ENCODE assay signal across 8 cellular contexts in genomic region chr11:69297225-69297925, GRCh38. TPM values are rescaled to one million over a fixed set of nuclear protein-coding genes. Genes with fewer than 3 reads are reported as not detected.
DNase-seq lines count a peak whose midpoint lies in the region; ATAC-seq, FAIRE-seq and TF ChIP-seq lines count a peak whose summit lies in the region.

No MANE protein-coding gene starts in this region.

- ATAC-seq in HG03378 (IDR thresholded peaks at IDR 0.05; ENCODE audit: unreplicated experiment) = peak; percentile 49

- H3K27me3 ChIP-seq in suprapubic skin = no peaks in the 10 kb centered on the region

- peak; percentile 75 for FAIRE-seq in GM19239 (lab: Jason Lieb, UNC)

- H3K4me1 Mint-ChIP-seq in osteocyte (ENCODE audit: unreplicated experiment) = peaks cover 66% of the 10 kb centered on the region

- H3K9me3 ChIP-seq in suprapubic skin = no peaks in the 10 kb centered on the region

- H3K27me3 Mint-ChIP-seq in osteocyte (ENCODE audit: unreplicated experiment) = no peaks in the 10 kb centered on the region

- peaks cover 69% of the 10 kb centered on the region for H3K4me1 ChIP-seq in suprapubic skin

- H3K36me3 Mint-ChIP-seq in osteocyte (ENCODE audit: unreplicated experiment) = no peaks in the 10 kb centered on the region

- peak overlapping the region; percentile 44 for H3K4me3 Mint-ChIP-seq in osteocyte (ENCODE audit: unreplicated experiment)

- no peaks in the 10 kb centered on the region for H3K36me3 ChIP-seq in suprapubic skin

- no peak for TF ChIP-seq CTCF in AG09319 (IDR thresholded peaks at IDR 0.05; ENCODE audit: low read depth, low read length)
- no peak for TF ChIP-seq CTCF in fibroblast of villous mesenchyme (IDR thresholded peaks at IDR 0.05; ENCODE audit: insufficient read depth, low read depth, low read length)
- TF ChIP-seq CTCF in osteocyte (IDR thresholded peaks at IDR 0.05) = no peak
- no peak for TF ChIP-seq CTCF in suprapubic skin (IDR thresholded peaks at IDR 0.05)

- peak overlapping the region; percentile 85 for H3K27ac Mint-ChIP-seq in osteocyte (ENCODE audit: unreplicated experiment)

- H3K4me3 ChIP-seq in fibroblast of villous mesenchyme (ENCODE audit: low read depth, low read length) = peak overlapping the region; percentile 43
- peak overlapping the region; percentile 26 for H3K4me3 ChIP-seq in suprapubic skin

- TF ChIP-seq EP300 in suprapubic skin (IDR thresholded peaks at IDR 0.05) = no peak

- WGBS in suprapubic skin = 9% methylated on average over 18 of the region's 18 CpGs

- H3K27ac ChIP-seq in suprapubic skin = peak overlapping the region; percentile 61

- peak; percentile 91 for DNase-seq in AG09319 (ENCODE audit: extremely low read depth, low read depth)
- DNase-seq in GM19239 (ENCODE audit: insufficient read length, low spot score) = peak; percentile 70
- DNase-seq in RPMI7951 (ENCODE audit: low read depth) = peak; percentile 100
- peak; percentile 60 to 68 for DNase-seq in activated T-helper 1 cell treated with anti-CD3 and anti-CD28 coated beads, Interleukin-2, amount 50 U/mL, for 16 hours (ENCODE audit: low read depth in 1 of 2, low spot score in 1 of 2)
- DNase-seq in fibroblast of villous mesenchyme (ENCODE audit: low read depth) = peak; percentile 98
- peak; percentile 97 for DNase-seq in osteocyte (ENCODE audit: extremely low spot score, unreplicated experiment)
- DNase-seq in suprapubic skin (ENCODE audit: low spot score in 2 of 2) = peak; percentile 95 to 97

- H3K9me3 Mint-ChIP-seq in osteocyte (ENCODE audit: unreplicated experiment) = no peaks in the 10 kb centered on the region

- no peak for TF ChIP-seq POLR2A in suprapubic skin (IDR thresholded peaks at IDR 0.05)

RNA-seq across cellular contexts. Expression of gene MYEOV, which starts 3.4 kb away (rescaled TPM):
- 8.3 and 9.5 TPM in 2 replicates for total RNA-seq in RPMI7951 (2014; rRNA removed; shearing (Covaris generic))
- 0.86 and 3.2 TPM in 2 replicates for total RNA-seq in fibroblast of villous mesenchyme
- total RNA-seq in osteocyte = 1.6 and 1.8 TPM in 2 replicates
- 10 to 100 TPM in 3 of 4 donors, 1 to 10 TPM in 1; 9.9 to 25.6 (median 15.8) TPM for total RNA-seq in suprapubic skin

Comparison
In these comparisons a context has a peak if more than half of its experiments do, and no peak if none do; other contexts are left out.
1. Peak in every context shown above with its lines: DNase-seq, ATAC-seq, H3K4me3 ChIP-seq and H3K27ac ChIP-seq.